Comparison of ENCODE assay signal across 8 cellular contexts in the genomic region with DNA sequence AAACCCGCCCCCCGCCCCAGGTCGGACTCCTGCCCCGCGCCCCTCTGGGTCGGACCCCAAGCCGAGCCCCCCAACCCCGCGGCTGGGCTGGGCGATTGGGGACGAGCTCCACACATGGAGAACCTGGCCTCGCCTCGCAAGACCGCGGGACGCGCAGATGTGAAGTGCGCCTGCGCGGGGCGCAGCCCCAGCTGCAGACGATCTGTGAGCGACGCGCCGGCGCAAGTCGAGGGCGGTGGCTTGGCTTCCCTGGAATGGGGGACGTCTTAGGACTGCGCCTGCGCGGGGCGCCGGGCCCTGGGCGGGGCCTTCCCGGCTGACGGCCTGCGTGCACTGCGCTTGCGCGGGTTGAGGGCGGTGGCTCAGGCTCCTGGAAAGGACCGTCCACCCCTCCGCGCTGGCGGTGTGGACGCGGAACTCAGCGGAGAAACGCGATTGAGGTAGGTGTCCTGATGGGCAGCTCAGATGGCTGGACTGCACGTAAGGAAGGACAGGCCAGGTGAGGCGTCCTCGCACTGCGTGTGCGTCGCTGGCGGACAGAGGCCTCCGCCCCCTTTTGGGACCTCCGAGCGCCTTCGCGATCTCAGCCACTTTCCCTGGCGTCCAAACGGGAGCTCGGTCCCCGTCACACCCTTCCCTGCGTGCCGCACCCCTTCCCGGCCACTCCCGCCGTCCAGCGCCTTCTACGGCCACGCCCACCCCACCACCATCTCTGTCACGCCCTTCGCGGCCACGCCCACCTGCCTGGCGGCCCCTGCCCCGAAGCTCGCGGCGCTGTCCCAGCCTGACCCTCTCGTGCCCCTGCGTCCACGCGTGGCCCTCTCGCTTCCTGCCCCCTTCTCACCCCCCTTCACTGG. TPM values are rescaled to one million over a fixed set of nuclear protein-coding genes. Genes with fewer than 3 reads are reported as not detected.
DNase-seq lines count a peak whose midpoint lies in the region; ATAC-seq and TF ChIP-seq lines count a peak whose summit lies in the region.

A gene (plus strand): TSS at position 351 of the 857 bp plus-strand sequence. CDS start 1,278 bp downstream, outside the sequence.

- no peaks in the 10 kb centered on the region for H3K27me3 ChIP-seq in rectal smooth muscle tissue (ENCODE audit: control insufficient read depth, insufficient read depth, low read length)
- H3K27me3 ChIP-seq in vagina, result no peaks in the 10 kb centered on the region

- no peaks in the 10 kb centered on the region for H3K36me3 ChIP-seq in rectal smooth muscle tissue (ENCODE audit: control insufficient read depth, insufficient read depth, low read length)
- H3K36me3 ChIP-seq in vagina, result no peaks in the 10 kb centered on the region

- H3K4me1 ChIP-seq in rectal smooth muscle tissue (ENCODE audit: control insufficient read depth, insufficient read depth, low read length) (peaks cover 15% of the 10 kb centered on the region), vagina (peaks cover 54% of the 10 kb centered on the region)

- TF ChIP-seq POLR2A in vagina (IDR thresholded peaks at IDR 0.05), result peak in 1 of 2 donors; percentile 78

- H3K27ac ChIP-seq in rectal smooth muscle tissue (ENCODE audit: low read depth, low read length) (peak within 1 kb of the TSS; percentile 100), vagina (peak within 1 kb of the TSS; percentile 99)

- peak within 1 kb of the TSS; percentile 99 for H3K4me3 ChIP-seq in astrocyte of the cerebellum (ENCODE audit: low read depth, low read length)
- H3K4me3 ChIP-seq in rectal smooth muscle tissue (ENCODE audit: low read length), result peak within 1 kb of the TSS; percentile 100
- H3K4me3 ChIP-seq in vagina, result peak within 1 kb of the TSS; percentile 72 to 97

- DNase-seq in NCI-H2081 (lab: John Stamatoyannopoulos, UW) (peak; percentile 93), T-helper 9 cell (peak; percentile 96), astrocyte of the cerebellum (ENCODE audit: low read depth) (peak; percentile 91), hepatic stellate cell (ENCODE audit: low spot score) (peak; percentile 100), vagina (ENCODE audit: extremely low spot score in 2 of 2) (peak in 1 of 2 donors; percentile 97)

- intact Hi-C loops in vagina (cut with DNase I), result no loop called here

- in situ Hi-C loops in astrocyte of the cerebellum (cut with HindIII; ENCODE audit: low sequenced_read_pairs), result no loop called here

- ATAC-seq in GM18511 (IDR thresholded peaks at IDR 0.05; ENCODE audit: unreplicated experiment) (peak; percentile 89), HG03025 (IDR thresholded peaks at IDR 0.05; ENCODE audit: low FRiP score, unreplicated experiment) (peak; percentile 90)

- TF ChIP-seq CTCF in astrocyte of the cerebellum (IDR thresholded peaks at IDR 0.05; ENCODE audit: low read depth, low read length, missing control alignments) (no peak), vagina (IDR thresholded peaks at IDR 0.05) (peak in 1 of 3 experiments; percentile 44)

- H3K9me3 ChIP-seq in vagina, result no peaks in the 10 kb centered on the region

- H3K9ac ChIP-seq in rectal smooth muscle tissue (ENCODE audit: low read length), result peak within 1 kb of the TSS; percentile 100

RNA-seq across cellular contexts. Expression of the gene that starts here (rescaled TPM):
- total RNA-seq in vagina, result 78.1 TPM
